15 cellular contexts compared by ENCODE assay signal in genomic region chr9:91023741-91024140, GRCh38.
A peak's percentile ranks its signal among the peaks of the same experiment; 100 is the strongest.
DNase-seq lines count a peak whose midpoint lies in the region; FAIRE-seq and TF ChIP-seq lines count a peak whose summit lies in the region.
"Had no signal": no experiment of that assay in that cellular context is flagged by ENCODE, and none has a peak within 500 bp of the region (broad histone marks: within the 10 kb centered on the region; RNA-seq: fewer than 3 reads in every experiment).

No MANE protein-coding gene starts in this region.

- in situ Hi-C loops in G401 (cut with HindIII; ENCODE audit: low sequenced_read_pairs), result no loop called here

- H3K4me3 ChIP-seq in kidney (ENCODE audit: low read length in 2 of 2) (no peak overlapping the region), ascending aorta (no peak overlapping the region)
- H3K4me3 ChIP-seq: BLaER1 treated with 17β-estradiol and CSF1 and Interleukin-3, amounts not matched to agents 10 nM and 100 nM; GM12878 had no signal

- H3K27ac Mint-ChIP-seq in osteocyte (ENCODE audit: unreplicated experiment) (no peak overlapping the region), chondrocyte (ENCODE audit: unreplicated experiment) (no peak overlapping the region)
- H3K27ac Mint-ChIP-seq: B cell; CD8-positive, alpha-beta T cell; H9 had no signal

- H3K9ac ChIP-seq in kidney (ENCODE audit: low read length in 2 of 2), result no peak overlapping the region
- H3K9ac ChIP-seq: BLaER1 treated with 17β-estradiol and CSF1 and Interleukin-3, amounts not matched to agents 10 nM and 100 nM had no signal

- H3K9me3 ChIP-seq in kidney (ENCODE audit: control insufficient read depth in 1 of 2, low read length in 2 of 2), result no peaks in the 10 kb centered on the region
- H3K9me3 ChIP-seq in ascending aorta, result peaks cover 0 to under 1% of the 10 kb centered on the region in 2 donors

- no peak for TF ChIP-seq CTCF in kidney (IDR thresholded peaks at IDR 0.05; ENCODE audit: borderline replicate concordance, extremely low read depth, insufficient read depth)
- TF ChIP-seq CTCF in osteocyte (IDR thresholded peaks at IDR 0.05), result no peak
- no peak for TF ChIP-seq CTCF in chondrocyte (IDR thresholded peaks at IDR 0.05)
- no peak for TF ChIP-seq CTCF in ascending aorta (IDR thresholded peaks at IDR 0.05)

- FAIRE-seq in kidney (lab: Jason Lieb, UNC), result no peak
- FAIRE-seq: GM12878, H1 had no signal

- peaks cover 24% of the 10 kb centered on the region for H3K4me1 Mint-ChIP-seq in osteocyte (ENCODE audit: unreplicated experiment)
- peaks cover 3% of the 10 kb centered on the region for H3K4me1 Mint-ChIP-seq in chondrocyte (ENCODE audit: low read depth)
- H3K4me1 Mint-ChIP-seq: B cell, H9 had no signal

- H3K36me3 Mint-ChIP-seq in osteocyte (ENCODE audit: unreplicated experiment) (no peaks in the 10 kb centered on the region), chondrocyte (ENCODE audit: low read depth) (peaks cover 2% of the 10 kb centered on the region)
- H3K36me3 Mint-ChIP-seq: CD8-positive, alpha-beta T cell had no signal

- H3K27me3 Mint-ChIP-seq in osteocyte (ENCODE audit: unreplicated experiment) (no peaks in the 10 kb centered on the region), chondrocyte (ENCODE audit: low read depth) (no peaks in the 10 kb centered on the region)

- H3K4me3 Mint-ChIP-seq in osteocyte (ENCODE audit: unreplicated experiment) (no peak overlapping the region), chondrocyte (ENCODE audit: unreplicated experiment) (no peak overlapping the region)
- H3K4me3 Mint-ChIP-seq: B cell; CD8-positive, alpha-beta T cell; H9 had no signal

- H3K9me3 Mint-ChIP-seq in osteocyte (ENCODE audit: unreplicated experiment) (peaks cover 16% of the 10 kb centered on the region), chondrocyte (ENCODE audit: low read depth) (peaks cover 21% of the 10 kb centered on the region)
- H3K9me3 Mint-ChIP-seq: H9 had no signal

- H3K4me1 ChIP-seq in kidney (ENCODE audit: control insufficient read depth in 1 of 2, insufficient read depth in 1 of 2, low read depth in 1 of 2, low read length in 2 of 2) (no peaks in the 10 kb centered on the region), ascending aorta (no peaks in the 10 kb centered on the region)
- H3K4me1 ChIP-seq: BLaER1 treated with 17β-estradiol and CSF1 and Interleukin-3, amounts not matched to agents 10 nM and 100 nM had no signal

- H3K36me3 ChIP-seq in kidney (ENCODE audit: control insufficient read depth in 1 of 2, insufficient read depth in 2 of 2, low read length in 2 of 2) (no peaks in the 10 kb centered on the region), ascending aorta (no peaks in the 10 kb centered on the region)

- H3K27me3 ChIP-seq in ascending aorta, result no peaks in the 10 kb centered on the region
- H3K27me3 ChIP-seq: BLaER1 treated with 17β-estradiol and CSF1 and Interleukin-3, amounts not matched to agents 10 nM and 100 nM had no signal

- intact Hi-C loops in kidney (cut with DNase I) (no loop called here), ascending aorta (cut with DNase I) (no loop called here)

- H3K27ac ChIP-seq in kidney (ENCODE audit: low read depth in 2 of 2, low read length in 2 of 2) (no peak overlapping the region), ascending aorta (no peak overlapping the region)
- H3K27ac ChIP-seq: BLaER1 treated with 17β-estradiol and CSF1 and Interleukin-3, amounts not matched to agents 10 nM and 100 nM had no signal

- DNase-seq in G401 (ENCODE audit: low spot score) (peak; percentile 7), cerebellar cortex (ENCODE audit: low spot score) (peak; percentile 8), kidney (peak; percentile 26), osteocyte (ENCODE audit: extremely low spot score, unreplicated experiment) (peak; percentile 51), chondrocyte (ENCODE audit: low spot score) (no peak), ascending aorta (ENCODE audit: low spot score in 2 of 2) (no peak)
- DNase-seq in stimulated activated naive CD4-positive, alpha-beta T cell (lab: John Stamatoyannopoulos, UW), result no peak
- DNase-seq: Calu3; CD8-positive, alpha-beta T cell; DMS79 treated with DMSO at 0.1 percent for 48 hours; H9 had no signal

Comparison
In these comparisons a context has a peak if more than half of its experiments do, and no peak if none do; other contexts are left out.
1. DNase-seq: peak in G401 (single experiment), cerebellar cortex (single experiment), kidney (single experiment) and osteocyte (single experiment); none in stimulated activated naive CD4-positive, alpha-beta T cell (0 of 6), chondrocyte (single experiment) and ascending aorta (0 of 2).